9 cellular contexts compared by ENCODE assay signal in genomic region chr3:4571690-4572334, GRCh38.
DNase-seq lines count a peak whose midpoint lies in the region; ATAC-seq and TF ChIP-seq lines count a peak whose summit lies in the region.
"Had no signal": no experiment of that assay in that cellular context is flagged by ENCODE, and none has a peak within 500 bp of the region (broad histone marks: within the 10 kb centered on the region; RNA-seq: fewer than 3 reads in every experiment).

No MANE protein-coding gene starts in this region.

- H3K36me3 ChIP-seq in brain microvascular endothelial cell (replicated peaks) (no peaks in the 10 kb centered on the region), body of pancreas (replicated peaks in 1 of 2; ENCODE audit: insufficient read depth in 1 of 2, low read depth in 2 of 2) (no peaks in the 10 kb centered on the region), spleen (no peaks in the 10 kb centered on the region)

- no peak for TF ChIP-seq POLR2A in body of pancreas (IDR thresholded peaks at IDR 0.05)
- TF ChIP-seq POLR2A in spleen (IDR thresholded peaks at IDR 0.05): no peak

- in situ Hi-C loops in brain microvascular endothelial cell (cut with HindIII; ENCODE audit: low pct_ligation_motif_present, low sequenced_read_pairs): no loop called here

- TF ChIP-seq CTCF in brain microvascular endothelial cell (IDR thresholded peaks at IDR 0.05; ENCODE audit: low read depth, low read length, missing control alignments): peak; percentile 13
- no peak for TF ChIP-seq CTCF in body of pancreas (IDR thresholded peaks at IDR 0.05)
- TF ChIP-seq CTCF in spleen (IDR thresholded peaks at IDR 0.05 in 8 of 11, conservative IDR thresholded peaks at IDR 0.05 in 3 of 11): peak in 2 of 11 experiments; percentile 13 to 22

- intact Hi-C loops in body of pancreas (cut with DNase I): no loop called here
- intact Hi-C loops in spleen (cut with DNase I; ENCODE audit: low total_unique reads): no loop called here

- H3K27me3 ChIP-seq in brain microvascular endothelial cell (replicated peaks) (no peaks in the 10 kb centered on the region), body of pancreas (no peaks in the 10 kb centered on the region), spleen (replicated peaks in 1 of 7) (no peaks in the 10 kb centered on the region)

- ATAC-seq in GM19351 (IDR thresholded peaks at IDR 0.05; ENCODE audit: unreplicated experiment): peak; percentile 57
- no peak for ATAC-seq in body of pancreas

- H3K27ac ChIP-seq in brain microvascular endothelial cell (no peak overlapping the region), body of pancreas (no peak overlapping the region), spleen (no peak overlapping the region)

- WGBS in body of pancreas, 2 donors: 90 to 96% methylated on average over 1 of the region's 1 CpG
- WGBS in spleen, 5 donors: 86 to 100% (median 93%) methylated on average over 1 of the region's 1 CpG

- H3K4me1 ChIP-seq in body of pancreas (peaks cover 4% of the 10 kb centered on the region), spleen (peaks cover 0 to 30% (median 0%) of the 10 kb centered on the region in 6 donors)

- DNase-seq in HuH-7 (ENCODE audit: low spot score): peak; percentile 26
- no peak for DNase-seq in brain microvascular endothelial cell
- peak; percentile 30 for DNase-seq in renal cortical epithelial cell (ENCODE audit: low read depth)
- no peak for DNase-seq in epidermal melanocyte (ENCODE audit: insufficient read length, low spot score)
- no peak for DNase-seq in retina
- no peak for DNase-seq in body of pancreas
- DNase-seq in spleen: no peak
- DNase-seq: RPMI8226 had no signal

- H3K9me3 ChIP-seq in body of pancreas (no peaks in the 10 kb centered on the region), spleen (no peaks in the 10 kb centered on the region)

- H3K4me3 ChIP-seq in brain microvascular endothelial cell (ENCODE audit: low read depth, low read length) (no peak overlapping the region), body of pancreas (no peak overlapping the region), spleen (no peak overlapping the region)

Comparison
In these comparisons a context has a peak if more than half of its experiments do, and no peak if none do; other contexts are left out.
1. DNase-seq: peak in HuH-7 (single experiment) and renal cortical epithelial cell (single experiment); none in brain microvascular endothelial cell (single experiment), epidermal melanocyte (single experiment), retina (single experiment), body of pancreas (0 of 4) and spleen (single experiment).